ENCODE assay signal across 18 cellular contexts in the genomic region with DNA sequence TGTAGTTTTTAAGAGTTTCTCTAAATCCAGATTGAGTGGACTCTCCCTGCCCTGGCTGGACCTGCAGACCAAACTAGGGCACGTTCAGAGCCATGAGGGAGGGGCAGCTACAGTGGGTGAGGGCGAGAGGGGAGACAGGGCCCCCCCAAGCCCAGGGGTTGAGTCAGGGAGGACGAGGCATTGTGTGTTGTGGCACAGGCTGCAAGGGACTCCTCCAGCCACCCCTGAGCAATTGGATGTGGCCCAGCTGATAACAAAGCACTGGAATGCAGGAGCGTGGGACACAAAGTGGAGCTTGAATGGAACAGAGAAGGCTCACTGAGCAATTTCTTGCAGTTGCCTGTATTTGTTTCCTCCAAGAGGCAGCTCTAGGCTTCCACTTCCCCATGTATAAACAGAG. TPM values are rescaled to one million over a fixed set of nuclear protein-coding genes. Genes with fewer than 3 reads are reported as not detected.
DNase-seq lines count a peak whose midpoint lies in the region; ATAC-seq and TF ChIP-seq lines count a peak whose summit lies in the region.
"Had no signal": no experiment of that assay in that cellular context is flagged by ENCODE, and none has a peak within 500 bp of the region (broad histone marks: within the 10 kb centered on the region; RNA-seq: fewer than 3 reads in every experiment).

No MANE protein-coding gene starts in this region.

- no peak overlapping the region for H3K4me3 ChIP-seq in ACC112 (ENCODE audit: low read depth, low read length)
- H3K4me3 ChIP-seq in body of pancreas, result no peak overlapping the region
- H3K4me3 ChIP-seq in heart right ventricle, result no peak overlapping the region
- no peak overlapping the region for H3K4me3 ChIP-seq in psoas muscle
- H3K4me3 ChIP-seq: upper lobe of left lung had no signal

- H3K9me3 ChIP-seq in body of pancreas, result no peaks in the 10 kb centered on the region
- no peaks in the 10 kb centered on the region for H3K9me3 ChIP-seq in heart right ventricle
- no peaks in the 10 kb centered on the region for H3K9me3 ChIP-seq in psoas muscle
- H3K9me3 ChIP-seq: upper lobe of left lung had no signal

- DNase-seq in body of pancreas, result peak; percentile 34 to 65 (median 60)
- DNase-seq in heart right ventricle, result peak; percentile 40 to 55
- peak; percentile 71 for DNase-seq in posterior vena cava (ENCODE audit: low spot score)
- DNase-seq in T-cell, result no peak
- no peak for DNase-seq in WTC11 (ENCODE audit: low spot score)
- DNase-seq in psoas muscle, result no peak
- DNase-seq in AG08396 (ENCODE audit: low spot score), result no peak
- DNase-seq: activated CD8-positive, alpha-beta memory T cell treated with anti-CD3 and anti-CD28 coated beads for 24 hours; activated naive CD8-positive, alpha-beta T cell treated with anti-CD3 and anti-CD28 coated beads, Interleukin-2, amount 10 ng/mL, durations not matched to agents 7 days and 5 days; DMS53; foreskin melanocyte; left colon; NCI-H1694 treated with DMSO at 0.1 percent for 48 hours; NCI-H446 had no signal

- intact Hi-C loops in body of pancreas (cut with DNase I) (no loop called here), heart right ventricle (cut with DNase I) (loop anchor here in 4 of 10 donors (2.0 to 5.0 kb wide), 3 partner anchors 35 to 44 kb away; partner anchors contain the start of gene MYL9 (in 3 of the 4)), posterior vena cava (cut with DNase I) (no loop called here), psoas muscle (cut with DNase I) (loop anchor here in 1 of 2 donors (5.0 kb wide), 1 partner anchor 286 kb away; no protein-coding TSS in a partner anchor)

- peaks cover 41% of the 10 kb centered on the region for H3K4me1 ChIP-seq in ACC112 (ENCODE audit: control insufficient read depth, insufficient read depth, low read length, unreplicated experiment)
- H3K4me1 ChIP-seq in body of pancreas, result peaks cover 23% of the 10 kb centered on the region
- peaks cover 16 to 70% (median 43%) of the 10 kb centered on the region in 9 donors for H3K4me1 ChIP-seq in heart right ventricle
- peaks cover 24% of the 10 kb centered on the region for H3K4me1 ChIP-seq in psoas muscle

- WGBS in body of pancreas, 2 donors, result 32 to 35% methylated on average over 4 of the region's 4 CpGs
- WGBS in heart right ventricle, 2 donors, result 28 to 33% methylated on average over 4 of the region's 4 CpGs
- WGBS in psoas muscle, 3 donors, result 80 to 85% (median 80%) methylated on average over 4 of the region's 4 CpGs

- H2AFZ ChIP-seq in ACC112 (ENCODE audit: low read length, unreplicated experiment), result no peak overlapping the region

- ATAC-seq in body of pancreas (peak; percentile 68), heart right ventricle (peak; percentile 47 to 80 (median 66)), T-cell (replicated peaks in 1 of 4) (no peak), WTC11 (no peak), psoas muscle (no peak)
- ATAC-seq: left colon had no signal

- H3K9me3 Mint-ChIP-seq in T-cell (no peaks in the 10 kb centered on the region), WTC11 (no peaks in the 10 kb centered on the region)
- H3K9me3 Mint-ChIP-seq: activated naive CD8-positive, alpha-beta T cell treated with anti-CD3 and anti-CD28 coated beads, Interleukin-2, amount 10 ng/mL, durations not matched to agents 7 days and 5 days; activated T-helper 1 cell treated with anti-CD3 and anti-CD28 coated beads, Interleukin-12 subunit alpha, Interleukin-12 subunit beta, Interleukin-2, Interleukin-4 antibody, amounts not matched to agents 30 ng/mL and 10 ng/mL and 1 ng/mL, durations not matched to agents 14 hours and 24 hours and 36 hours; CD14-positive monocyte had no signal

- H3K27ac ChIP-seq in ACC112 (ENCODE audit: low read depth, low read length) (peak overlapping the region; percentile 14; the same call in 1 of the 2 replicates), body of pancreas (peak overlapping the region; percentile 11 to 68 (median 58)), heart right ventricle (peak overlapping the region; percentile 56 to 88 (median 73)), psoas muscle (no peak overlapping the region)

- no peak overlapping the region for H3K4me3 Mint-ChIP-seq in T-cell
- no peak overlapping the region for H3K4me3 Mint-ChIP-seq in WTC11
- H3K4me3 Mint-ChIP-seq: activated naive CD8-positive, alpha-beta T cell treated with anti-CD3 and anti-CD28 coated beads, Interleukin-2, amount 10 ng/mL, durations not matched to agents 7 days and 5 days; activated T-helper 1 cell treated with anti-CD3 and anti-CD28 coated beads, Interleukin-12 subunit alpha, Interleukin-12 subunit beta, Interleukin-2, Interleukin-4 antibody, amounts not matched to agents 30 ng/mL and 10 ng/mL and 1 ng/mL, durations not matched to agents 14 hours and 24 hours and 36 hours; CD14-positive monocyte had no signal

- H3K4me1 Mint-ChIP-seq in T-cell (peaks cover 6 to 28% (median 18%) of the 10 kb centered on the region in 3 donors), WTC11 (no peaks in the 10 kb centered on the region)
- H3K4me1 Mint-ChIP-seq: CD14-positive monocyte had no signal

- CTCF ChIA-PET in T-cell (lab: Charles Lee) (no interaction called here), WTC11 (lab: Charles Lee) (no interaction called here)

- H3K36me3 ChIP-seq in ACC112 (ENCODE audit: insufficient read depth, low read length), result peaks cover 11% of the 10 kb centered on the region
- peaks cover 0 to 10% of the 10 kb centered on the region in 2 donors for H3K36me3 ChIP-seq in body of pancreas (replicated peaks in 1 of 2; ENCODE audit: insufficient read depth in 1 of 2, low read depth in 2 of 2)
- H3K36me3 ChIP-seq in heart right ventricle, result peaks cover 0 to 86% (median 35%) of the 10 kb centered on the region in 9 donors
- peaks cover 12 to 70% of the 10 kb centered on the region in 2 donors for H3K36me3 ChIP-seq in psoas muscle (ENCODE audit: insufficient read depth in 1 of 2, low read depth in 1 of 2)

- no peaks in the 10 kb centered on the region for H3K27me3 Mint-ChIP-seq in T-cell
- no peaks in the 10 kb centered on the region for H3K27me3 Mint-ChIP-seq in WTC11 (ENCODE audit: low read depth)
- H3K27me3 Mint-ChIP-seq: activated naive CD8-positive, alpha-beta T cell treated with anti-CD3 and anti-CD28 coated beads, Interleukin-2, amount 10 ng/mL, durations not matched to agents 7 days and 5 days had no signal

- TF ChIP-seq POLR2A in body of pancreas (IDR thresholded peaks at IDR 0.05), result no peak

- H3K27ac Mint-ChIP-seq in T-cell (no peak overlapping the region), WTC11 (no peak overlapping the region)

- TF ChIP-seq CTCF in body of pancreas (IDR thresholded peaks at IDR 0.05) (no peak), heart right ventricle (IDR thresholded peaks at IDR 0.05) (no peak), WTC11 (IDR thresholded peaks at IDR 0.05) (no peak), psoas muscle (IDR thresholded peaks at IDR 0.05) (no peak)

- POLR2A ChIA-PET in T-cell (lab: Charles Lee), result no interaction called here
- POLR2A ChIA-PET in WTC11 (lab: Charles Lee), result no interaction called here

- H3K36me3 Mint-ChIP-seq in T-cell (peaks cover 19% of the 10 kb centered on the region), WTC11 (peaks cover 16% of the 10 kb centered on the region)

- no peaks in the 10 kb centered on the region for H3K27me3 ChIP-seq in ACC112 (ENCODE audit: insufficient read depth, low read length)
- H3K27me3 ChIP-seq in body of pancreas, result no peaks in the 10 kb centered on the region
- H3K27me3 ChIP-seq in heart right ventricle, result no peaks in the 10 kb centered on the region
- H3K27me3 ChIP-seq in psoas muscle (ENCODE audit: insufficient read depth in 3 of 3, low read length in 2 of 3), result no peaks in the 10 kb centered on the region
- H3K27me3 ChIP-seq: upper lobe of left lung had no signal

- peaks cover 51% of the 10 kb centered on the region for H3K79me2 ChIP-seq in ACC112 (ENCODE audit: control insufficient read depth, insufficient read depth, low read length, unreplicated experiment)

TF ChIP-seq in WTC11, 78 proteins besides CTCF, POLR2A, EP300 and RAD21 (continues in another document):
- TF ChIP-seq STAT6 (CRISPR knock-in tag; conservative IDR thresholded peaks at IDR 0.05; ENCODE audit: low read depth) (no peak), KAT7 (CRISPR knock-in tag; IDR thresholded peaks at IDR 0.05; ENCODE audit: borderline replicate concordance) (no peak), ZNF138 (CRISPR knock-in tag; conservative IDR thresholded peaks at IDR 0.05) (no peak), TEAD1 (CRISPR knock-in tag; IDR thresholded peaks at IDR 0.05) (no peak)

RNA-seq across cellular contexts. Expression of gene MYL9, which starts 43.5 kb away (rescaled TPM):
- 10 to 100 TPM; 16.9 to 26.7 TPM for total RNA-seq in body of pancreas
- total RNA-seq in heart right ventricle, result 1,000 to 10,000 TPM; 1,611 to 2,234 (median 1,868) TPM
- polyA plus RNA-seq in heart right ventricle, result 1,000 to 10,000 TPM in 1 of 2 donors, 100 to 1,000 TPM in 1; 755 to 2,519 TPM
- total RNA-seq in posterior vena cava, result 1,000 to 10,000 TPM; 2,680 to 3,095 TPM
- total RNA-seq in T-cell, result 1 to 10 TPM in 4 of 5 donors, not detected in 1; 1.3 to 2.8 (median 1.7) TPM
- total RNA-seq in WTC11 (2021), result 52.5 to 57.7 TPM (median 54.7 TPM) in 3 replicates
- total RNA-seq in psoas muscle, result 10 to 100 TPM; 42.5 to 86.6 (median 44.5) TPM
- polyA plus RNA-seq in psoas muscle, result 10 to 100 TPM; 23.1 to 33.7 (median 27.2) TPM

Comparison
In these comparisons a context has a peak if more than half of its experiments do, and no peak if none do; other contexts are left out.
1. ATAC-seq: peak in body of pancreas (single experiment) and heart right ventricle (8 of 8); none in T-cell (0 of 4), WTC11 (single experiment) and psoas muscle (0 of 4).
2. DNase-seq: peak in body of pancreas (4 of 4), heart right ventricle (2 of 2) and posterior vena cava (single experiment); none in T-cell (0 of 34), WTC11 (single experiment), psoas muscle (0 of 2) and AG08396 (single experiment).
3. RNA of gene MYL9, which starts 43.5 kb away (total RNA-seq): 2,680 to 3,095 TPM in posterior vena cava and 1,611 to 2,234 TPM in heart right ventricle; 52.5 to 57.7 TPM in WTC11, 42.5 to 86.6 TPM in psoas muscle, 16.9 to 26.7 TPM in body of pancreas and 1.3 to 2.8 TPM in T-cell; every median in the first group is over 10 times any median in the second.